In the genomic region with DNA sequence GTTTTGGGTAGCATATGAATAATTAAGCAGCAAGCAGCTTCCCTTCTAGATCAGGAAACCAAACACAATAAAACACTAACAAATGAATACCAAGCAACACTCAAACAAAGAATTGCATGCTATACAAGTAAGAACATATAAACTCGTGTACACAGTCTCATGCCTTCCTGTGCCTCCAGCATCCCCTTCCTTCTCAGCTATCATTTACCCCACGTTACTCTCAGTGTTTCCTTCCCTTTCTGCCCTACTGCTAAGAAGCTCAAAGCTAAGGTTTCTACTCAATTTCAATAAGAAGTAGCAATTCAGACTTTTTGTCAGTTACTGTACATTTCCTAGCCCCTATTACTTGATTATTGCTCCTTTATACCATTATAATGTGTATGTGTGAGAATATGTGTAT, we compare ENCODE assay signal across 18 cellular contexts.
DNase-seq lines count a peak whose midpoint lies in the region; ATAC-seq and TF ChIP-seq lines count a peak whose summit lies in the region.
"Had no signal": no experiment of that assay in that cellular context is flagged by ENCODE, and none has a peak within 500 bp of the region (broad histone marks: within the 10 kb centered on the region; RNA-seq: fewer than 3 reads in every experiment).

No MANE protein-coding gene starts in this region.

- H3K9me3 Mint-ChIP-seq in activated CD8-positive, alpha-beta memory T cell treated with anti-CD3 and anti-CD28 coated beads, Interleukin-2, amount 10 ng/mL, durations not matched to agents 7 days and 5 days (ENCODE audit: low read depth) = no peaks in the 10 kb centered on the region
- no peaks in the 10 kb centered on the region for H3K9me3 Mint-ChIP-seq in stimulated activated effector memory CD8-positive, alpha-beta T cell treated with anti-CD3 and anti-CD28 coated beads, Interleukin-12 subunit alpha, Interleukin-12 subunit beta, amount 100 ng/mL, for 72 hours
- H3K9me3 Mint-ChIP-seq: dendritic cell treated with granulocyte-macrophage colony-stimulating factor and Interleukin-4, amounts not matched to agents 40 ng/mL and 50 ng/mL, for 4 days; mesothelial cell of epicardium had no signal

- H3K4me3 Mint-ChIP-seq in activated CD8-positive, alpha-beta memory T cell treated with anti-CD3 and anti-CD28 coated beads, Interleukin-2, amount 10 ng/mL, durations not matched to agents 7 days and 5 days = peak overlapping the region; percentile 55
- peak overlapping the region; percentile 83 for H3K4me3 Mint-ChIP-seq in T-helper 17 cell
- peak overlapping the region; percentile 77 for H3K4me3 Mint-ChIP-seq in stimulated activated effector memory CD8-positive, alpha-beta T cell treated with anti-CD3 and anti-CD28 coated beads, Interleukin-12 subunit alpha, Interleukin-12 subunit beta, amount 100 ng/mL, for 72 hours
- H3K4me3 Mint-ChIP-seq: dendritic cell treated with granulocyte-macrophage colony-stimulating factor and Interleukin-4, amounts not matched to agents 40 ng/mL and 50 ng/mL, for 4 days; mesothelial cell of epicardium had no signal

- H3K27ac ChIP-seq in coronary artery = no peak overlapping the region
- H3K27ac ChIP-seq: WERI-Rb-1 had no signal

- peaks cover 76% of the 10 kb centered on the region for H3K36me3 Mint-ChIP-seq in activated CD8-positive, alpha-beta memory T cell treated with anti-CD3 and anti-CD28 coated beads, Interleukin-2, amount 10 ng/mL, durations not matched to agents 7 days and 5 days
- H3K36me3 Mint-ChIP-seq in T-helper 17 cell (ENCODE audit: low read depth) = peaks cover 5% of the 10 kb centered on the region
- peaks cover 100% of the 10 kb centered on the region for H3K36me3 Mint-ChIP-seq in stimulated activated effector memory CD8-positive, alpha-beta T cell treated with anti-CD3 and anti-CD28 coated beads, Interleukin-12 subunit alpha, Interleukin-12 subunit beta, amount 100 ng/mL, for 72 hours

- CTCF ChIA-PET in activated CD8-positive, alpha-beta memory T cell treated with anti-CD3 and anti-CD28 coated beads, Interleukin-2, amount 10 ng/mL, durations not matched to agents 7 days and 5 days (lab: Charles Lee) = interaction anchor here (1.0 to 2.7 kb wide), 8 partner anchors 22 to 125 kb away, joined by 3 to 16 read pairs (median 5); a partner anchor contains a TSS

- H3K27ac Mint-ChIP-seq in activated CD8-positive, alpha-beta memory T cell treated with anti-CD3 and anti-CD28 coated beads, Interleukin-2, amount 10 ng/mL, durations not matched to agents 7 days and 5 days = peak overlapping the region; percentile 99
- peak overlapping the region; percentile 99 for H3K27ac Mint-ChIP-seq in T-helper 17 cell
- H3K27ac Mint-ChIP-seq in stimulated activated effector memory CD8-positive, alpha-beta T cell treated with anti-CD3 and anti-CD28 coated beads, Interleukin-12 subunit alpha, Interleukin-12 subunit beta, amount 100 ng/mL, for 72 hours = peak overlapping the region; percentile 99
- H3K27ac Mint-ChIP-seq: dendritic cell treated with granulocyte-macrophage colony-stimulating factor and Interleukin-4, amounts not matched to agents 40 ng/mL and 50 ng/mL, for 4 days; mesothelial cell of epicardium had no signal

- no peaks in the 10 kb centered on the region for H3K9me3 ChIP-seq in T-helper 17 cell (ENCODE audit: control insufficient read depth, low read length, poor library complexity, severe bottlenecking)
- H3K9me3 ChIP-seq: transverse colon had no signal

- peak; percentile 64 for ATAC-seq in activated CD8-positive, alpha-beta memory T cell treated with anti-CD3 and anti-CD28 coated beads, Interleukin-2, amount 10 ng/mL, durations not matched to agents 7 days and 5 days
- peak; percentile 70 for ATAC-seq in T-helper 17 cell
- ATAC-seq in stimulated activated effector memory CD8-positive, alpha-beta T cell treated with anti-CD3 and anti-CD28 coated beads, Interleukin-12 subunit alpha, Interleukin-12 subunit beta, amount 100 ng/mL, for 72 hours = peak; percentile 74
- ATAC-seq in HG03139 (IDR thresholded peaks at IDR 0.05; ENCODE audit: unreplicated experiment) = no peak

- no peaks in the 10 kb centered on the region for H3K27me3 Mint-ChIP-seq in activated CD8-positive, alpha-beta memory T cell treated with anti-CD3 and anti-CD28 coated beads, Interleukin-2, amount 10 ng/mL, durations not matched to agents 7 days and 5 days
- H3K27me3 Mint-ChIP-seq in T-helper 17 cell = no peaks in the 10 kb centered on the region
- H3K27me3 Mint-ChIP-seq: dendritic cell treated with granulocyte-macrophage colony-stimulating factor and Interleukin-4, amounts not matched to agents 40 ng/mL and 50 ng/mL, for 4 days had no signal

- H3K4me1 Mint-ChIP-seq in activated CD8-positive, alpha-beta memory T cell treated with anti-CD3 and anti-CD28 coated beads, Interleukin-2, amount 10 ng/mL, durations not matched to agents 7 days and 5 days = peaks cover 73% of the 10 kb centered on the region
- peaks cover 36% of the 10 kb centered on the region for H3K4me1 Mint-ChIP-seq in T-helper 17 cell
- peaks cover 70% of the 10 kb centered on the region for H3K4me1 Mint-ChIP-seq in stimulated activated effector memory CD8-positive, alpha-beta T cell treated with anti-CD3 and anti-CD28 coated beads, Interleukin-12 subunit alpha, Interleukin-12 subunit beta, amount 100 ng/mL, for 72 hours
- H3K4me1 Mint-ChIP-seq: mesothelial cell of epicardium had no signal

- TF ChIP-seq CTCF in coronary artery (IDR thresholded peaks at IDR 0.05) (no peak), GM10266 (IDR thresholded peaks at IDR 0.05; ENCODE audit: control insufficient read depth, insufficient read depth, low read depth, missing control alignments) (no peak)

- H3K4me3 ChIP-seq in coronary artery = no peak overlapping the region
- H3K4me3 ChIP-seq: transverse colon had no signal

- peak; percentile 53 for DNase-seq in activated CD8-positive, alpha-beta memory T cell treated with anti-CD3 and anti-CD28 coated beads, Interleukin-2, amount 10 ng/mL, durations not matched to agents 7 days and 5 days
- no peak for DNase-seq in activated CD8-positive, alpha-beta memory T cell treated with anti-CD3 and anti-CD28 coated beads for 24 hours
- no peak for DNase-seq in T-helper 17 cell
- DNase-seq in dermis blood vessel endothelial cell = peak; percentile 75
- no peak for DNase-seq in stimulated activated effector memory CD8-positive, alpha-beta T cell treated with anti-CD3 and anti-CD28 coated beads, Interleukin-12 subunit alpha, Interleukin-12 subunit beta, amount 100 ng/mL, for 72 hours (ENCODE audit: low spot score in 2 of 2)
- DNase-seq in coronary artery (ENCODE audit: low spot score) = no peak
- DNase-seq in GM10266 (ENCODE audit: extremely low spot score) = no peak
- DNase-seq: COR-L47; hippocampal formation; NCI-H187 treated with DMSO at 0.1 percent for 48 hours; NCI-H524 treated with DMSO at 0.1 percent for 48 hours; stimulated activated CD4-positive, alpha-beta T cell treated with anti-CD3 and anti-CD28 coated beads, Interleukin-4, amount 100 ng/mL, for 1 hour; stimulated activated CD8-positive, alpha-beta memory T cell treated with anti-CD3 and anti-CD28 coated beads, Interleukin-4, amount 100 ng/mL, for 48 hours; transverse colon; WERI-Rb-1 had no signal

Comparison
In these comparisons a context has a peak if more than half of its experiments do, and no peak if none do; other contexts are left out.
1. DNase-seq: peak in activated CD8-positive, alpha-beta memory T cell treated with anti-CD3 and anti-CD28 coated beads, Interleukin-2, amount 10 ng/mL, durations not matched to agents 7 days and 5 days (single experiment) and dermis blood vessel endothelial cell (single experiment); none in activated CD8-positive, alpha-beta memory T cell treated with anti-CD3 and anti-CD28 coated beads for 24 hours (single experiment), T-helper 17 cell (0 of 3), stimulated activated effector memory CD8-positive, alpha-beta T cell treated with anti-CD3 and anti-CD28 coated beads, Interleukin-12 subunit alpha, Interleukin-12 subunit beta, amount 100 ng/mL, for 72 hours (0 of 2), coronary artery (single experiment) and GM10266 (single experiment).
2. Peak in every context shown above with its lines, with median percentiles within 50 percentile points of each other: H3K27ac Mint-ChIP-seq and H3K4me3 Mint-ChIP-seq.